6 cellular contexts compared by ENCODE assay signal in the genomic region with DNA sequence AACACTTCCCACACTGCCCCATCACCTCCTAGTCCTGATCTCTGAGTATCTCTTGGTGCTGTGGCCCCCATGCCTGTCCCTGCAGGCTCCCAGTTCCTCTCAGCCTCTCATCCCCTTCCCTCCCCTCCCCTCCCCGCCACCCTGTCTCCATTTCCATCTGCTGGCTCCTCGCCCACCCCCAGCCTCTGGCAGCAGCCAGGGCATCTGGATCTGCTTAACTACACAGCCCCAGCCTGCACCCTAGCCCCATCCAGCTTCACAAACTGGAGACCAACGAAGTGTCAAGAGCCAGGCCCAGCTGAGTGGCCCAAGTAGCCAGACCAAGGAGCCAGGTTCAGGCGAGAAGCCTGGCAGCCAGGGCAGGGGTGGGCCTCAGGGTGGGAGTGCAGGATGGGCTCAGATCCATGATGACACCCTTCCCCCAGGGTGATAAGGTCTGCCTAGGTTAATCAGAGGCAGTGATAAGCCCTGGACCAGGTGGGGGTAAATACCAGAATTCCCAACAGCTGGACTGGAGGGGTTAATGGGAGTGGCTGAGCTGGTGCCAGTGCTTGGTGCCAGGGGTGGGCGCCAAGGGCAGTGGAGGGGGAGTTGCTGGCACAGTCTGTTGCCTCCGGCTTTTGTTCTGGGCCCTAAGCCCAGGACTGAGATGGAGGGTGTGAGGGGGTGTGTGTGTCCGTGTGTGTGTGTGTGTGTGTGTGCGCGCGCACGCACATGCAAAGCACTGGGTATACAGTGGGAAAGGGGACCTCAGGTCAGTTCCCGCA.
DNase-seq lines count a peak whose midpoint lies in the region.

No MANE protein-coding gene starts in this region.

- intact Hi-C loops in head of caudate nucleus (cut with DNase I): no loop called here

- DNase-seq in NCI-H82 (lab: John Stamatoyannopoulos, UW) (peak; percentile 90), head of caudate nucleus (peak; percentile 47 to 89 (median 78)), superior temporal gyrus (ENCODE audit: extremely low spot score) (peak; percentile 71), SKM-1 treated with dmso at 0.1 percent for 144 hours (lab: John Stamatoyannopoulos, UW; ENCODE audit: unreplicated experiment) (no peak), T-helper 9 cell (no peak)
- no peak for DNase-seq in activated CD4-positive, alpha-beta T cell treated with anti-CD3 and anti-CD28 coated beads for 48 hours

Comparison
In these comparisons a context has a peak if more than half of its experiments do, and no peak if none do; other contexts are left out.
1. DNase-seq: peak in NCI-H82 (single experiment), head of caudate nucleus (42 of 42) and superior temporal gyrus (single experiment); none in activated CD4-positive, alpha-beta T cell treated with anti-CD3 and anti-CD28 coated beads for 48 hours (single experiment), SKM-1 treated with dmso at 0.1 percent for 144 hours (single experiment) and T-helper 9 cell (single experiment).